ENCODE assay signal across 19 cellular contexts in the genomic region with DNA sequence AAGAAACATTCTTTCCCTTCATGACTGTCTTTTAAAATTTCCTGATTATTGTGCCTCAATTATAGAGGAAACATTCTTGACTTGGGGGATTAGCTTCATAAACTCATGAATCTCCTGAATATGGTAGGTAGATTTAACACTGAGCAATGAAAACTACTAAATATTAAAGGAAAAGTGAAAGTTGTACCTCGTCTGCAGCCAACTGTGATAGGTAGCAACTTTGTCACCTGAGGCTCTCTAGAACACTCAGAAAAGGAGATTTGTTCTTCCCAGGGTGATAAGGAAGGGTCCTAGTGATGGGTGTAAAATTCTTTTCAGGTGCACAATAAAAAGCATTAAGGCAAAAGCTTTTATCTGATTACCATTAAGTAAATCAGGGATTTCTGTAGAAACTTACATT.
DNase-seq lines count a peak whose midpoint lies in the region; ATAC-seq, FAIRE-seq and TF ChIP-seq lines count a peak whose summit lies in the region.
"Had no signal": no experiment of that assay in that cellular context is flagged by ENCODE, and none has a peak within 500 bp of the region (broad histone marks: within the 10 kb centered on the region; RNA-seq: fewer than 3 reads in every experiment).

No MANE protein-coding gene starts in this region.

- H3K27me3 ChIP-seq in SU-DHL-6 (ENCODE audit: low read length), result no peaks in the 10 kb centered on the region
- no peaks in the 10 kb centered on the region for H3K27me3 ChIP-seq in small intestine (ENCODE audit: control insufficient read depth in 2 of 2, insufficient read depth in 2 of 2, low read length in 2 of 2)

- H3K4me3 ChIP-seq in SU-DHL-6 (ENCODE audit: insufficient read depth, low read length, poor library complexity, severe bottlenecking) (no peak overlapping the region), small intestine (ENCODE audit: low read depth in 1 of 2, low read length in 2 of 2) (no peak overlapping the region)
- H3K4me3 ChIP-seq: GM23248 had no signal

- H3K9me3 ChIP-seq in SU-DHL-6 (ENCODE audit: insufficient read depth, low read length), result no peaks in the 10 kb centered on the region
- H3K9me3 ChIP-seq in small intestine (ENCODE audit: control insufficient read depth, low read depth), result no peaks in the 10 kb centered on the region
- H3K9me3 ChIP-seq in T-helper 17 cell (ENCODE audit: control insufficient read depth, low read length, poor library complexity, severe bottlenecking), result no peaks in the 10 kb centered on the region

- H4K20me1 ChIP-seq in SU-DHL-6 (ENCODE audit: low read depth, low read length), result no peaks in the 10 kb centered on the region

- H3F3A ChIP-seq in SU-DHL-6 (ENCODE audit: insufficient read depth), result no peaks in the 10 kb centered on the region

- H3K4me1 Mint-ChIP-seq in T-helper 17 cell, result no peaks in the 10 kb centered on the region
- H3K4me1 Mint-ChIP-seq: CD4-positive, alpha-beta memory T cell had no signal

- H3K9me2 ChIP-seq in SU-DHL-6 (replicated peaks; ENCODE audit: insufficient read depth, low read length), result no peaks in the 10 kb centered on the region

- no peak overlapping the region for H3K9ac ChIP-seq in SU-DHL-6 (ENCODE audit: low read length)
- H3K9ac ChIP-seq: GM23248 had no signal

- FAIRE-seq in GM19239 (lab: Jason Lieb, UNC) (peak; percentile 23), small intestine (lab: Jason Lieb, UNC) (no peak)
- FAIRE-seq: G401.6, GM12891, GM18507, H1 had no signal

- H3K79me2 ChIP-seq in SU-DHL-6 (ENCODE audit: insufficient read depth, low read length), result no peaks in the 10 kb centered on the region

- H3K27ac ChIP-seq in SU-DHL-6 (ENCODE audit: low read depth, low read length) (no peak overlapping the region), small intestine (ENCODE audit: low read depth in 1 of 2, low read length in 1 of 2) (no peak overlapping the region)
- H3K27ac ChIP-seq: GM23248 had no signal

- DNase-seq in GM19239 (ENCODE audit: insufficient read length, low spot score) (no peak), left lobe of liver (ENCODE audit: low spot score) (no peak), small intestine (peak; percentile 31), SK-N-DZ (ENCODE audit: low spot score) (no peak), T-helper 17 cell (no peak)
- DNase-seq: C1 segment of cervical spinal cord; CD4-positive, alpha-beta memory T cell; COR-L47; DMS153; DND-41; GM23248; H7; HCEC 1CT had no signal

- H2AFZ ChIP-seq in SU-DHL-6 (ENCODE audit: low read depth, low read length, severe bottlenecking), result no peak overlapping the region
- H2AFZ ChIP-seq: GM23248 had no signal

- H3K27ac Mint-ChIP-seq in T-helper 17 cell, result no peak overlapping the region
- H3K27ac Mint-ChIP-seq: CD4-positive, alpha-beta memory T cell had no signal

- H3K4me2 ChIP-seq in SU-DHL-6 (ENCODE audit: low read depth, low read length, poor library complexity, severe bottlenecking), result peak overlapping the region; percentile 3

- H3K36me3 Mint-ChIP-seq in T-helper 17 cell (ENCODE audit: low read depth), result no peaks in the 10 kb centered on the region
- H3K36me3 Mint-ChIP-seq: CD4-positive, alpha-beta memory T cell had no signal

- no peaks in the 10 kb centered on the region for H3K27me3 Mint-ChIP-seq in T-helper 17 cell
- H3K27me3 Mint-ChIP-seq: CD4-positive, alpha-beta memory T cell had no signal

- ATAC-seq in left lobe of liver, result peak; percentile 84
- ATAC-seq in GM19463 (IDR thresholded peaks at IDR 0.05; ENCODE audit: unreplicated experiment), result no peak
- no peak for ATAC-seq in T-helper 17 cell

- H3K36me3 ChIP-seq in SU-DHL-6 (ENCODE audit: low read length), result no peaks in the 10 kb centered on the region
- no peaks in the 10 kb centered on the region for H3K36me3 ChIP-seq in small intestine (ENCODE audit: control insufficient read depth in 2 of 2, insufficient read depth in 2 of 2, low read length in 2 of 2)

- 15 to 59% (median 28%) methylated on average over 1 of the region's 1 CpG for WGBS in small intestine, 3 donors

- TF ChIP-seq CTCF in SU-DHL-6 (IDR thresholded peaks at IDR 0.05; ENCODE audit: insufficient read depth, low read length, poor library complexity, severe bottlenecking), result no peak

- H3K4me1 ChIP-seq in small intestine (ENCODE audit: control insufficient read depth in 2 of 2, insufficient read depth in 1 of 2, low read depth in 1 of 2, low read length in 1 of 2), result peaks cover 3 to 6% of the 10 kb centered on the region in 2 donors

- no peak overlapping the region for H3K4me3 Mint-ChIP-seq in T-helper 17 cell
- H3K4me3 Mint-ChIP-seq: CD4-positive, alpha-beta memory T cell had no signal
